7 cellular contexts compared by ENCODE assay signal in the genomic region with DNA sequence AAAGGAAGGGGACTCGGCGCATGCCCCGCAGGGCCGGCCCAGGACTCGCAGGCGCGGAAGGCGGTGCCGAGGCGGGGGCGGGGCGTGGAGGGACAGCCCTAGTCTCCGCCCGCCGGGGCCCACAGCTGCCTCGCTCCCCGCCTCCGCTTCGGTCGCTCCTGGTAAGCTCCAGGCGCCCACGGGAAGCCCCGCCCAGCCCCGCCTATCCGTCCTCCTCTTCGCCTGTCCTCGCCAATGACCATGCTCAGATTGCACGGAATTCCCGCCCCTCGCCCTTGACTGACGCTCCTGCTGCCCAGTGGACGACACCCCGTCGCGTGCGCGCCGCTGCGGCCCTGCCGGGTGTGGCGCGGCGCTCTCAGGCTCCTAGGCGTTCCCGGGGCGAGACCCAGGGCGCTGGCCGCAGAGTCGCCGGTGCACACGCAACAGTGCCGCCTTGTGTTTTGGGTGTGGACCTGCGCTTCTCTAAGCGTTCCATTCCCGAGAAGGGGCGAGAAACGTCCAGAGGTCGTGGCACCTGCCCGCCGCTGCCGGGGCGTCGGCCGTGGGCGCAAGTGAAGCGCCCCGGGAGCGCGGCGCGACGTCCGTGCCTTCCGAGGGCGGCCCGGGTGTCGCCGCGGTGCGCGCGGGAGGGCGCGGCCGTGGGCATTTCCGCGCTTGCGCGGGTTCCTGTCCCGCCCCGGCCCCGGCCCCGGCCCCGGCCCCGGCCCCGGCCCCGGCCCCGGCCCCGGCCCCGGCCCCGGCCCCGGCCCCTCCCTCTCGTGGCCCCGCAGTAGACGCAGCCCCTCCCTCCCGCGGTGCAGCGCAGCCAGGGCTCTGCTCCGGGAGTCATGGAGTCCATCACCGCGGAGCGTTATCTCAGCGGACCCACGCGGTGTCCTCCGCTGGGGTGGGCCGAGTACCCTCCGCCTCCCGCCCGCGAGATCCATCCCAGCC. TPM values are rescaled to one million over a fixed set of nuclear protein-coding genes. Genes with fewer than 3 reads are reported as not detected.
DNase-seq lines count a peak whose midpoint lies in the region; ATAC-seq and FAIRE-seq lines count a peak whose summit lies in the region.
"Not testable (repeated sequence)": the region's sequence is repeated elsewhere in the genome, so short reads cannot be mapped to it uniquely, and the experiment has no call there.

No MANE protein-coding gene starts in this region.

- H3K4me1 Mint-ChIP-seq in activated CD4-positive, alpha-beta T cell treated with anti-CD3 and anti-CD28 coated beads for 36 hours; naive B cell: not testable (repeated sequence)

- H3K9me3 Mint-ChIP-seq in activated CD4-positive, alpha-beta T cell treated with anti-CD3 and anti-CD28 coated beads for 36 hours (ENCODE audit: low read depth); naive B cell: not testable (repeated sequence)

- not testable (repeated sequence) for H3K4me3 Mint-ChIP-seq in activated CD4-positive, alpha-beta T cell treated with anti-CD3 and anti-CD28 coated beads for 36 hours; naive B cell

- H3K27ac Mint-ChIP-seq in activated CD4-positive, alpha-beta T cell treated with anti-CD3 and anti-CD28 coated beads for 36 hours; naive B cell: not testable (repeated sequence)

- POLR2A ChIA-PET in activated CD4-positive, alpha-beta T cell treated with anti-CD3 and anti-CD28 coated beads for 36 hours (lab: Charles Lee) = not testable (repeated sequence)

- peak; percentile 57 for FAIRE-seq in endometrium (lab: Jason Lieb, UNC)

- CTCF ChIA-PET in activated CD4-positive, alpha-beta T cell treated with anti-CD3 and anti-CD28 coated beads for 36 hours (lab: Charles Lee) = not testable (repeated sequence)

- ATAC-seq in GM18519 (IDR thresholded peaks at IDR 0.05; ENCODE audit: low FRiP score, unreplicated experiment) (peak; percentile 53), GM21381 (IDR thresholded peaks at IDR 0.05; ENCODE audit: unreplicated experiment) (peak; percentile 64), HG02852 (IDR thresholded peaks at IDR 0.05; ENCODE audit: unreplicated experiment) (peak; percentile 60), HG03439 (IDR thresholded peaks at IDR 0.05; ENCODE audit: unreplicated experiment) (peak; percentile 68), naive B cell (ENCODE audit: low read depth in 2 of 2) (peak; percentile 72)
- peak; percentile 75 for ATAC-seq in activated CD4-positive, alpha-beta T cell treated with anti-CD3 and anti-CD28 coated beads for 36 hours

- not testable (repeated sequence) for H3K27me3 Mint-ChIP-seq in activated CD4-positive, alpha-beta T cell treated with anti-CD3 and anti-CD28 coated beads for 36 hours; naive B cell

- not testable (repeated sequence) for H3K36me3 Mint-ChIP-seq in activated CD4-positive, alpha-beta T cell treated with anti-CD3 and anti-CD28 coated beads for 36 hours (ENCODE audit: low read depth); naive B cell

- not testable (repeated sequence) for DNase-seq in activated CD4-positive, alpha-beta T cell treated with anti-CD3 and anti-CD28 coated beads for 36 hours
- DNase-seq in naive B cell = peak; percentile 55

- intact Hi-C loops in activated CD4-positive, alpha-beta T cell treated with anti-CD3 and anti-CD28 coated beads for 36 hours (cut with DNase I, micrococcal nuclease) = not testable (repeated sequence)

RNA-seq across cellular contexts. Expression of gene RPL10, which starts 8.1 kb away (rescaled TPM):
- 1,000 to 10,000 TPM; 1,286 to 2,705 TPM for total RNA-seq in activated CD4-positive, alpha-beta T cell treated with anti-CD3 and anti-CD28 coated beads for 36 hours
- polyA plus RNA-seq in naive B cell (ENCODE audit: low read depth in 6 of 6) = 1,000 to 10,000 TPM; 3,636 to 5,147 (median 4,635) TPM

RNA-seq across cellular contexts. Expression of gene EMD, which starts 11.0 kb away (rescaled TPM):
- total RNA-seq in activated CD4-positive, alpha-beta T cell treated with anti-CD3 and anti-CD28 coated beads for 36 hours = 10 to 100 TPM; 75.9 to 89.4 TPM
- polyA plus RNA-seq in naive B cell (ENCODE audit: low read depth in 6 of 6) = 10 to 100 TPM; 25.0 to 29.6 (median 27.2) TPM

RNA-seq across cellular contexts. Expression of gene FLNA, which starts 15.6 kb away (rescaled TPM):
- total RNA-seq in activated CD4-positive, alpha-beta T cell treated with anti-CD3 and anti-CD28 coated beads for 36 hours = 1,000 to 10,000 TPM in 1 of 2 experiments, 100 to 1,000 TPM in 1; 891 to 1,083 TPM
- 100 to 1,000 TPM in 2 of 6 donors, 10 to 100 TPM in 4; 39.6 to 269 (median 78.3) TPM for polyA plus RNA-seq in naive B cell (ENCODE audit: low read depth in 6 of 6)

RNA-seq across cellular contexts. Expression of gene DNASE1L1, which starts 19.0 kb away (rescaled TPM):
- 10 to 100 TPM; 12.6 to 13.4 TPM for total RNA-seq in activated CD4-positive, alpha-beta T cell treated with anti-CD3 and anti-CD28 coated beads for 36 hours
- 10 to 100 TPM in 5 of 6 donors, 1 to 10 TPM in 1; 9.5 to 23.1 (median 14.3) TPM for polyA plus RNA-seq in naive B cell (ENCODE audit: low read depth in 6 of 6)

RNA-seq across cellular contexts. Expression of gene TAFAZZIN, which starts 21.3 kb away (rescaled TPM):
- 10 to 100 TPM; 43.8 to 49.0 TPM for total RNA-seq in activated CD4-positive, alpha-beta T cell treated with anti-CD3 and anti-CD28 coated beads for 36 hours
- 10 to 100 TPM; 31.6 to 50.2 (median 36.6) TPM for polyA plus RNA-seq in naive B cell (ENCODE audit: low read depth in 6 of 6)
